Comparison of ENCODE assay signal across 27 cellular contexts in the genomic region with DNA sequence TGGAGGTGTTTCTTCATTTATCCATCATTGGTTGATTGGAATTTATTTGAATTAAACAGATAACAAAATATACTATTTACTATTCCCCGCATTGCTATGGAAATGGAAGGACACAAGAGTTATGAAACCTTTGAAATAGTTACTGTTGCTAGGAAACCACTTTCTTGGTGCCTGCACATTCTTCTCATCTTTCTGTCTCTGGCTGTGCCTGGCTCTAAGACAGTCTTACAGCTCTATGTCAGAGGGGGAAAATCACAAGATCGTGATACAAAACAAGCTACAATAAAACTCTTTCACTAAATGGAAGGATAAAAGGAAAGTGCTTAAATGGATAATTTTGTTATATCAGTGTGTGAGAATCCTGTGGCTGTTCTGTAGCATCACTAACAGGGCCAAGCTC.
DNase-seq lines count a peak whose midpoint lies in the region; ATAC-seq lines count a peak whose summit lies in the region.
"Had no signal": no experiment of that assay in that cellular context is flagged by ENCODE, and none has a peak within 500 bp of the region (broad histone marks: within the 10 kb centered on the region; RNA-seq: fewer than 3 reads in every experiment).

No MANE protein-coding gene starts in this region.

- DNase-seq in AG08396 (ENCODE audit: low spot score), result peak; percentile 1
- DNase-seq in foreskin melanocyte, result peak; percentile 18
- DNase-seq in middle frontal gyrus (ENCODE audit: extremely low spot score, low spot score), result peak; percentile 16
- DNase-seq in GM19238 (ENCODE audit: insufficient read length, low spot score), result no peak
- DNase-seq in activated CD4-positive, alpha-beta T cell treated with anti-CD3 and anti-CD28 coated beads, Interleukin-2, amount 50 U/mL, for 1 hour, result no peak
- DNase-seq in C1 segment of cervical spinal cord (lab: John Stamatoyannopoulos, UW), result no peak
- DNase-seq: activated CD4-positive, alpha-beta memory T cell treated with anti-CD3 and anti-CD28 coated beads for 36 hours; activated CD8-positive, alpha-beta memory T cell treated with anti-CD3 and anti-CD28 coated beads, Interleukin-2, amount 50 U/mL, for 4 hours; aorta; CD8-positive, alpha-beta memory T cell; DMS153; H9; heart left ventricle; IMR-90; left cardiac atrium; mammary epithelial cell; NCI-H1105 treated with DMSO at 0.1 percent for 48 hours; NCI-H2029; NCI-H82; SK-N-SH; stimulated activated CD4-positive, alpha-beta T cell treated with anti-CD3 and anti-CD28 coated beads, Interleukin-2, amount 100 ng/mL, for 24 hours had no signal

- ATAC-seq in GM21515 (IDR thresholded peaks at IDR 0.05; ENCODE audit: unreplicated experiment), result no peak
- ATAC-seq: activated CD4-positive, CD25-positive, alpha-beta regulatory T cell treated with anti-CD3 and anti-CD28 coated beads, Interleukin-2, amount 50 U/mL, for 24 hours; activated naive CD4-positive, alpha-beta T cell treated with anti-CD3 and anti-CD28 coated beads, Interleukin-2, amount 50 U/mL, for 72 hours; heart left ventricle; left cardiac atrium had no signal

- peak overlapping the region; percentile 37 for H3K27ac ChIP-seq in angular gyrus (ENCODE audit: low read depth, low read length)
- H3K27ac ChIP-seq: heart left ventricle, RWPE1, tibial nerve had no signal

Comparison
In these comparisons a context has a peak if more than half of its experiments do, and no peak if none do; other contexts are left out.
1. DNase-seq: peak in AG08396 (single experiment), foreskin melanocyte (single experiment) and middle frontal gyrus (single experiment); none in GM19238 (single experiment), activated CD4-positive, alpha-beta T cell treated with anti-CD3 and anti-CD28 coated beads, Interleukin-2, amount 50 U/mL, for 1 hour (single experiment) and C1 segment of cervical spinal cord (0 of 14).